Comparison of ENCODE assay signal across 24 cellular contexts in the genomic region with DNA sequence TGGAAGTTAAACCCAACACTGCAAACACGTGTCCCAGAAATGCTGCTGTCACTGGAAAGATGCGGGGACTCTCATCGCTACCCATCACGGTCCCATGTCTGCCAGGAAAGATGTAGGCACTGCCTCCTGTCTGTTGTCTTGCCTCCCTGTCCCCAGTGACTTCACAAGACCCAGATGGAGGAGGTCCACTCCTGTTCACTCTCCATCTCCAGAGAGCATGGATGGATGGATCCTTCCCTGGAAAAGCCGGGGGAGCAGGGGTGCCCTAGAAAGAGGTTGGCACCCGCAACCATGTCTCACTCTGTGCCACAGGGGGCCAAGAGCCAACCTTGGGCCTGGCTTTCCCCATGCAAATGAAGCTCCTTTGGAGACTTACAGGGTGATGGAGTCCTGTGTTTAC.
"Had no signal": no experiment of that assay in that cellular context is flagged by ENCODE, and none has a peak within 500 bp of the region (broad histone marks: within the 10 kb centered on the region; RNA-seq: fewer than 3 reads in every experiment).

No MANE protein-coding gene starts in this region.

- H3K9me3 ChIP-seq: gastrocnemius medialis, prostate gland, right atrium auricular region, suprapubic skin, transverse colon, vagina had no signal

- H3K27ac ChIP-seq: coronary artery, gastrocnemius medialis, parathyroid adenoma, prostate gland, right atrium auricular region, skin epidermis, suprapubic skin, transverse colon, vagina had no signal

- ATAC-seq: gastrocnemius medialis; left lobe of liver; naive thymus-derived CD4-positive, alpha-beta T cell; stimulated activated naive CD8-positive, alpha-beta T cell treated with anti-CD3 and anti-CD28 coated beads, Interleukin-15, amount 100 ng/mL, for 72 hours had no signal

- H3K36me3 ChIP-seq: gastrocnemius medialis, prostate gland, right atrium auricular region, suprapubic skin, transverse colon, vagina had no signal

- H3K27me3 ChIP-seq: gastrocnemius medialis, right atrium auricular region, suprapubic skin, transverse colon, vagina had no signal

- H3K4me3 ChIP-seq: coronary artery, gastrocnemius medialis, prostate gland, right atrium auricular region, skin epidermis, suprapubic skin, transverse colon, vagina had no signal

- H3K4me1 ChIP-seq: gastrocnemius medialis, parathyroid adenoma, prostate gland, right atrium auricular region, suprapubic skin, transverse colon, vagina had no signal

- DNase-seq: central memory CD4-positive, alpha-beta T cell; dermis blood vessel endothelial cell; effector memory CD4-positive, alpha-beta T cell; gastrocnemius medialis; head of caudate nucleus; kidney; mesenchymal stem cell; midbrain; naive thymus-derived CD4-positive, alpha-beta T cell; occipital lobe; stimulated activated CD4-positive, alpha-beta T cell treated with anti-CD3 and anti-CD28 coated beads, Interleukin-15, amount 100 ng/mL, for 24 hours; stimulated activated CD4-positive, alpha-beta T cell treated with anti-CD3 and anti-CD28 coated beads, Interleukin-4, amount 100 ng/mL, for 1 hour; stimulated activated CD8-positive, alpha-beta memory T cell treated with anti-CD3 and anti-CD28 coated beads, Interleukin-4, amount 100 ng/mL, for 48 hours; stimulated activated naive CD4-positive, alpha-beta T cell; stimulated activated naive CD8-positive, alpha-beta T cell treated with anti-CD3 and anti-CD28 coated beads, Interleukin-15, amount 100 ng/mL, for 72 hours; transverse colon had no signal
